In genomic region chr4:153204247-153205027, GRCh38 we compare ENCODE assay signal across 8 cellular contexts. TPM values are rescaled to one million over a fixed set of nuclear protein-coding genes. Genes with fewer than 3 reads are reported as not detected.
DNase-seq lines count a peak whose midpoint lies in the region; ATAC-seq and TF ChIP-seq lines count a peak whose summit lies in the region.

TSS of gene TRIM2 (plus strand) at chr4:153204443. CDS start at chr4:153204531, 88 bp downstream.

- 45 to 59% (median 57%) methylated on average over 15 of the region's 15 CpGs for WGBS in spleen, 5 donors

- peaks cover 0 to 40% (median 6%) of the 10 kb centered on the region in 6 donors for H3K4me1 ChIP-seq in spleen

- H3K27ac ChIP-seq in spleen = peak within 1 kb of the TSS; percentile 35 to 78 (median 64)

- no peaks in the 10 kb centered on the region for H3K9me3 Mint-ChIP-seq in activated CD4-positive, alpha-beta T cell treated with anti-CD3 and anti-CD28 coated beads, Interleukin-2, amount 10 ng/mL, durations not matched to agents 7 days and 5 days

- H3K27me3 ChIP-seq in kidney epithelial cell (ENCODE audit: control insufficient read depth, insufficient read depth, low read length) (no peaks in the 10 kb centered on the region), spleen (replicated peaks in 1 of 7) (peaks cover 0 to 4% (median 0%) of the 10 kb centered on the region in 7 donors)

- peaks cover 3% of the 10 kb centered on the region for H3K27me3 Mint-ChIP-seq in activated CD4-positive, alpha-beta T cell treated with anti-CD3 and anti-CD28 coated beads, Interleukin-2, amount 10 ng/mL, durations not matched to agents 7 days and 5 days

- H3K36me3 ChIP-seq in kidney epithelial cell (ENCODE audit: control insufficient read depth, insufficient read depth, low read length) (peaks cover 1% of the 10 kb centered on the region), spleen (no peaks in the 10 kb centered on the region)

- peak within 1 kb of the TSS; percentile 8 for H3K4me3 Mint-ChIP-seq in activated CD4-positive, alpha-beta T cell treated with anti-CD3 and anti-CD28 coated beads, Interleukin-2, amount 10 ng/mL, durations not matched to agents 7 days and 5 days

- no peak for ATAC-seq in GM21447 (IDR thresholded peaks at IDR 0.05; ENCODE audit: unreplicated experiment)

- H3K36me3 Mint-ChIP-seq in activated CD4-positive, alpha-beta T cell treated with anti-CD3 and anti-CD28 coated beads, Interleukin-2, amount 10 ng/mL, durations not matched to agents 7 days and 5 days (ENCODE audit: low read depth) = no peaks in the 10 kb centered on the region

- POLR2A ChIA-PET in activated CD4-positive, alpha-beta T cell treated with anti-CD3 and anti-CD28 coated beads, Interleukin-2, amount 10 ng/mL, durations not matched to agents 7 days and 5 days (lab: Charles Lee) = no interaction called here

- CTCF ChIA-PET in activated CD4-positive, alpha-beta T cell treated with anti-CD3 and anti-CD28 coated beads, Interleukin-2, amount 10 ng/mL, durations not matched to agents 7 days and 5 days (lab: Charles Lee) = interaction anchor here (0.6 to 1.0 kb wide), 2 partner anchors 44 to 139 kb away, joined by 3 read pairs; no protein-coding TSS in a partner anchor

- no peaks in the 10 kb centered on the region for H3K9me3 ChIP-seq in spleen

- H3K27ac Mint-ChIP-seq in activated CD4-positive, alpha-beta T cell treated with anti-CD3 and anti-CD28 coated beads, Interleukin-2, amount 10 ng/mL, durations not matched to agents 7 days and 5 days = peak within 1 kb of the TSS; percentile 80

- intact Hi-C loops in spleen (cut with DNase I; ENCODE audit: low total_unique reads) = no loop called here

- peak in 1 of 3 donors; percentile 64 for TF ChIP-seq POLR2A in spleen (IDR thresholded peaks at IDR 0.05)

- H3K4me1 Mint-ChIP-seq in activated CD4-positive, alpha-beta T cell treated with anti-CD3 and anti-CD28 coated beads, Interleukin-2, amount 10 ng/mL, durations not matched to agents 7 days and 5 days = peaks cover 28% of the 10 kb centered on the region

- no peak for TF ChIP-seq CTCF in choroid plexus epithelial cell (conservative IDR thresholded peaks at IDR 0.05; ENCODE audit: low read depth, low read length)
- no peak for TF ChIP-seq CTCF in kidney epithelial cell (IDR thresholded peaks at IDR 0.05; ENCODE audit: insufficient read depth, low read length, poor library complexity, severe bottlenecking)
- no peak for TF ChIP-seq CTCF in spleen (IDR thresholded peaks at IDR 0.05 in 8 of 11, conservative IDR thresholded peaks at IDR 0.05 in 3 of 11)

- H3K4me3 ChIP-seq in choroid plexus epithelial cell (ENCODE audit: low read depth, low read length) (peak within 1 kb of the TSS; percentile 58), kidney epithelial cell (ENCODE audit: low read depth, low read length) (peak within 1 kb of the TSS; percentile 47), spleen (peak within 1 kb of the TSS in 7 of 8 donors; percentile 11 to 61 (median 29))

- no peak for DNase-seq in activated CD4-positive, alpha-beta T cell treated with anti-CD3 and anti-CD28 coated beads, Interleukin-2, amount 10 ng/mL, durations not matched to agents 7 days and 5 days
- DNase-seq in activated CD4-positive, alpha-beta T cell treated with anti-CD3 and anti-CD28 coated beads for 48 hours = no peak
- DNase-seq in NCI-H524 (lab: John Stamatoyannopoulos, UW) (peak; percentile 62 to 82), choroid plexus epithelial cell (ENCODE audit: low read depth) (peak; percentile 86), kidney epithelial cell (ENCODE audit: low read depth) (peak; percentile 68), spleen (no peak)
- DNase-seq in activated effector memory CD4-positive, alpha-beta T cell treated with Interleukin-2 at 50 U/mL for 16 hours = no peak

RNA-seq across cellular contexts. Expression of gene TRIM2, which starts in this region (rescaled TPM):
- total RNA-seq in activated CD4-positive, alpha-beta T cell treated with anti-CD3 and anti-CD28 coated beads, Interleukin-2, amount 10 ng/mL, durations not matched to agents 7 days and 5 days = under 1 TPM; 0.20 to 0.44 TPM
- total RNA-seq in kidney epithelial cell (80.3 and 83.2 TPM in 2 replicates), spleen (10 to 100 TPM; 28.1 to 77.9 (median 59.1) TPM)
- polyA plus RNA-seq in spleen = 10 to 100 TPM in 1 of 3 donors, 1 to 10 TPM in 2; 3.2 to 13.3 (median 4.7) TPM

Comparison
In these comparisons a context has a peak if more than half of its experiments do, and no peak if none do; other contexts are left out.
1. RNA of gene TRIM2 (total RNA-seq): 80.3 to 83.2 TPM in kidney epithelial cell and 28.1 to 77.9 TPM in spleen; 0.20 to 0.44 TPM in activated CD4-positive, alpha-beta T cell treated with anti-CD3 and anti-CD28 coated beads, Interleukin-2, amount 10 ng/mL, durations not matched to agents 7 days and 5 days; every median in the first group is over 10 times any median in the second.
2. DNase-seq: peak in NCI-H524 (2 of 2), choroid plexus epithelial cell (single experiment) and kidney epithelial cell (single experiment); none in activated CD4-positive, alpha-beta T cell treated with anti-CD3 and anti-CD28 coated beads, Interleukin-2, amount 10 ng/mL, durations not matched to agents 7 days and 5 days (single experiment), activated CD4-positive, alpha-beta T cell treated with anti-CD3 and anti-CD28 coated beads for 48 hours (single experiment), spleen (single experiment) and activated effector memory CD4-positive, alpha-beta T cell treated with Interleukin-2 at 50 U/mL for 16 hours (single experiment).
3. Peak in every context shown above with its lines, with median percentiles within 50 percentile points of each other: H3K4me3 ChIP-seq.